14 cellular contexts compared by ENCODE assay signal in genomic region chr14:31965735-31966598, GRCh38.
DNase-seq lines count a peak whose midpoint lies in the region; ATAC-seq and TF ChIP-seq lines count a peak whose summit lies in the region.
"Had no signal": no experiment of that assay in that cellular context is flagged by ENCODE, and none has a peak within 500 bp of the region (broad histone marks: within the 10 kb centered on the region; RNA-seq: fewer than 3 reads in every experiment).

No MANE protein-coding gene starts in this region.

- H3K36me3 ChIP-seq in CD4-positive, CD25-positive, alpha-beta regulatory T cell (ENCODE audit: control insufficient read depth, insufficient read depth, low read length) = no peaks in the 10 kb centered on the region
- no peaks in the 10 kb centered on the region for H3K36me3 ChIP-seq in Loucy (ENCODE audit: insufficient read depth, low read length)
- H3K36me3 ChIP-seq in lower lobe of right lung = no peaks in the 10 kb centered on the region
- no peaks in the 10 kb centered on the region for H3K36me3 ChIP-seq in sigmoid colon

- peaks cover 0 to 4% (median 0%) of the 10 kb centered on the region in 7 donors for H3K9me3 Mint-ChIP-seq in CD4-positive, CD25-positive, alpha-beta regulatory T cell

- no peak for TF ChIP-seq POLR2A in sigmoid colon (IDR thresholded peaks at IDR 0.05)

- no peak for TF ChIP-seq EP300 in sigmoid colon (IDR thresholded peaks at IDR 0.05)

- H3K27me3 ChIP-seq in CD4-positive, CD25-positive, alpha-beta regulatory T cell (ENCODE audit: control insufficient read depth, insufficient read depth, low read length) = no peaks in the 10 kb centered on the region
- no peaks in the 10 kb centered on the region for H3K27me3 ChIP-seq in Loucy (ENCODE audit: insufficient read depth, low read length, poor library complexity, severe bottlenecking)
- no peaks in the 10 kb centered on the region for H3K27me3 ChIP-seq in lower lobe of right lung (ENCODE audit: low read depth)
- H3K27me3 ChIP-seq in sigmoid colon = no peaks in the 10 kb centered on the region

- intact Hi-C loops in lower lobe of right lung (cut with DNase I) = no loop called here
- intact Hi-C loops in sigmoid colon (cut with DNase I) = no loop called here

- peak in 1 of 2 donors; percentile 28 for ATAC-seq in CD4-positive, CD25-positive, alpha-beta regulatory T cell (ENCODE audit: low read depth in 2 of 2)
- peak in 1 of 2 donors; percentile 37 for ATAC-seq in lower lobe of right lung
- ATAC-seq in HG03108 (IDR thresholded peaks at IDR 0.05; ENCODE audit: unreplicated experiment) = no peak

- H3K4me1 Mint-ChIP-seq in CD4-positive, CD25-positive, alpha-beta regulatory T cell = peaks cover 0 to 20% (median under 1%) of the 10 kb centered on the region in 4 donors

- DNase-seq in CD4-positive, CD25-positive, alpha-beta regulatory T cell = peak in 1 of 3 donors; percentile 27
- peak; percentile 16 for DNase-seq in cerebellar cortex (ENCODE audit: low spot score)
- DNase-seq in lower lobe of right lung = no peak
- no peak for DNase-seq in RPMI8226
- DNase-seq in sigmoid colon = no peak
- DNase-seq in D341Med (ENCODE audit: low spot score) = no peak
- DNase-seq: DMS79 treated with DMSO at 0.1 percent for 48 hours; foreskin melanocyte; Karpas-422; stimulated activated CD4-positive, alpha-beta T cell treated with anti-CD3 and anti-CD28 coated beads, Interleukin-4, amount 100 ng/mL, for 1 hour; stimulated activated naive CD4-positive, alpha-beta T cell treated with Interleukin-2 at 50 U/mL for 16 hours had no signal

- H3K4me2 ChIP-seq in Loucy (ENCODE audit: low read depth, low read length, poor library complexity, severe bottlenecking) = peak overlapping the region; percentile 65

- no peaks in the 10 kb centered on the region for H3K4me1 ChIP-seq in CD4-positive, CD25-positive, alpha-beta regulatory T cell (ENCODE audit: control insufficient read depth, insufficient read depth, low read length, poor library complexity, severe bottlenecking)
- H3K4me1 ChIP-seq in Loucy (ENCODE audit: insufficient read depth, low read length, poor library complexity, severe bottlenecking) (peaks cover 36% of the 10 kb centered on the region), lower lobe of right lung (peaks cover 6% of the 10 kb centered on the region), sigmoid colon (peaks cover 0 to 4% (median 0%) of the 10 kb centered on the region in 4 donors)

- H3K4me3 ChIP-seq in CD4-positive, CD25-positive, alpha-beta regulatory T cell (ENCODE audit: low read depth, low read length) = peak overlapping the region; percentile 3
- H3K4me3 ChIP-seq in Loucy (ENCODE audit: low read length, poor library complexity, severe bottlenecking) (peak overlapping the region; percentile 24), lower lobe of right lung (no peak overlapping the region), sigmoid colon (no peak overlapping the region)

- no peaks in the 10 kb centered on the region for H3F3A ChIP-seq in Loucy (ENCODE audit: low read depth)

- H3K27ac Mint-ChIP-seq in CD4-positive, CD25-positive, alpha-beta regulatory T cell = peak overlapping the region in 1 of 3 donors; percentile 35
- H3K27ac Mint-ChIP-seq: T-helper 1 cell treated with Interleukin-12 subunit alpha and Interleukin-12 subunit beta and Interleukin-4 antibody, amounts not matched to agents 30 μg/mL and 1 μg/mL, for 36 hours had no signal

- WGBS in sigmoid colon, 2 donors = 66 to 71% methylated on average over 9 of the region's 9 CpGs

- no peak overlapping the region for H3K9ac ChIP-seq in Loucy (ENCODE audit: low read depth, low read length, poor library complexity, severe bottlenecking)

- peak overlapping the region in 3 of 4 donors; percentile 22 to 69 (median 33) for H3K4me3 Mint-ChIP-seq in CD4-positive, CD25-positive, alpha-beta regulatory T cell
- H3K4me3 Mint-ChIP-seq: T-helper 1 cell treated with Interleukin-12 subunit alpha and Interleukin-12 subunit beta and Interleukin-4 antibody, amounts not matched to agents 30 μg/mL and 1 μg/mL, for 36 hours had no signal

- H3K27me3 Mint-ChIP-seq in CD4-positive, CD25-positive, alpha-beta regulatory T cell = no peaks in the 10 kb centered on the region

- H3K79me2 ChIP-seq in Loucy (ENCODE audit: insufficient read depth, low read length) = no peaks in the 10 kb centered on the region

- no peaks in the 10 kb centered on the region for H3K9me3 ChIP-seq in CD4-positive, CD25-positive, alpha-beta regulatory T cell (ENCODE audit: control insufficient read depth in 2 of 2, low read length in 2 of 2)
- peaks cover 10% of the 10 kb centered on the region for H3K9me3 ChIP-seq in Loucy (ENCODE audit: insufficient read depth, low read depth, low read length)
- no peaks in the 10 kb centered on the region for H3K9me3 ChIP-seq in lower lobe of right lung
- peaks cover 0 to 2% (median 0%) of the 10 kb centered on the region in 4 donors for H3K9me3 ChIP-seq in sigmoid colon

- no peak overlapping the region for H3K27ac ChIP-seq in CD4-positive, CD25-positive, alpha-beta regulatory T cell (ENCODE audit: insufficient read depth, low read length, poor library complexity, severe bottlenecking)
- H3K27ac ChIP-seq in lower lobe of right lung (peak overlapping the region; percentile 41), sigmoid colon (no peak overlapping the region)

- no peaks in the 10 kb centered on the region for H3K36me3 Mint-ChIP-seq in CD4-positive, CD25-positive, alpha-beta regulatory T cell

- H2AFZ ChIP-seq in Loucy (ENCODE audit: low read length) = peak overlapping the region; percentile 54

- TF ChIP-seq CTCF in Loucy (conservative IDR thresholded peaks at IDR 0.05; ENCODE audit: low read length) = no peak
- TF ChIP-seq CTCF in lower lobe of right lung (IDR thresholded peaks at IDR 0.05) = no peak
- no peak for TF ChIP-seq CTCF in sigmoid colon (IDR thresholded peaks at IDR 0.05)

- H3K9me2 ChIP-seq in Loucy (replicated peaks; ENCODE audit: low read depth, low read length) = no peaks in the 10 kb centered on the region

- no peaks in the 10 kb centered on the region for H4K20me1 ChIP-seq in Loucy (ENCODE audit: insufficient read depth, low read length, poor library complexity, severe bottlenecking)

Comparison
In these comparisons a context has a peak if more than half of its experiments do, and no peak if none do; other contexts are left out.
1. H3K4me3 ChIP-seq: peak in CD4-positive, CD25-positive, alpha-beta regulatory T cell (single experiment) and Loucy (single experiment); none in lower lobe of right lung (single experiment) and sigmoid colon (0 of 4).